Comparison of ENCODE assay signal across 22 cellular contexts in genomic region chr1:238029126-238029525, GRCh38.
"Had no signal": no experiment of that assay in that cellular context is flagged by ENCODE, and none has a peak within 500 bp of the region (broad histone marks: within the 10 kb centered on the region; RNA-seq: fewer than 3 reads in every experiment).

No MANE protein-coding gene starts in this region.

- H3K27ac ChIP-seq: dorsolateral prefrontal cortex, esophagus muscularis mucosa, gastroesophageal sphincter, left ventricle myocardium inferior, lower lobe of right lung, parathyroid adenoma, psoas muscle, spleen, testis had no signal

- H3K4me1 Mint-ChIP-seq: central memory CD8-positive, alpha-beta T cell; memory B cell; naive B cell; nephron progenitor cell; stimulated activated memory B cell treated with anti-CD40 and anti-IgM and Interleukin-4, amounts not matched to agents 10 μg/mL and 1 μg/mL and 100 μg/mL, for 72 hours; stimulated activated naive CD8-positive, alpha-beta T cell treated with anti-CD3 and anti-CD28 coated beads, Interleukin-15, amount 100 ng/mL, for 72 hours had no signal

- H3K4me3 Mint-ChIP-seq: central memory CD8-positive, alpha-beta T cell; memory B cell; naive B cell; nephron progenitor cell; stimulated activated memory B cell treated with anti-CD40 and anti-IgM and Interleukin-4, amounts not matched to agents 10 μg/mL and 1 μg/mL and 100 μg/mL, for 72 hours; stimulated activated naive CD8-positive, alpha-beta T cell treated with anti-CD3 and anti-CD28 coated beads, Interleukin-15, amount 100 ng/mL, for 72 hours had no signal

- DNase-seq: cortex of kidney; dorsolateral prefrontal cortex; effector memory CD4-positive, alpha-beta T cell; left ventricle myocardium inferior; lower lobe of right lung; naive B cell; nephron progenitor cell; psoas muscle; spleen; stimulated activated CD4-positive, alpha-beta T cell treated with anti-CD3 and anti-CD28 coated beads, Interleukin-15, amount 100 ng/mL, for 24 hours; stimulated activated CD4-positive, alpha-beta T cell treated with anti-CD3 and anti-CD28 coated beads, Interleukin-1b, Interleukin-23, amount 100 ng/mL, for 48 hours; stimulated activated CD4-positive, alpha-beta T cell treated with anti-CD3 and anti-CD28 coated beads, Interleukin-4, amount 100 ng/mL, for 24 hours; stimulated activated naive CD8-positive, alpha-beta T cell treated with anti-CD3 and anti-CD28 coated beads, Interleukin-15, amount 100 ng/mL, for 72 hours; testis; trophoblast cell had no signal

- H3K27me3 Mint-ChIP-seq: central memory CD8-positive, alpha-beta T cell; memory B cell; naive B cell; stimulated activated memory B cell treated with anti-CD40 and anti-IgM and Interleukin-4, amounts not matched to agents 10 μg/mL and 1 μg/mL and 100 μg/mL, for 72 hours; stimulated activated naive CD8-positive, alpha-beta T cell treated with anti-CD3 and anti-CD28 coated beads, Interleukin-15, amount 100 ng/mL, for 72 hours had no signal

- H3K9me3 ChIP-seq: lower lobe of right lung, testis had no signal

- H3K36me3 Mint-ChIP-seq: memory B cell; naive B cell; stimulated activated memory B cell treated with anti-CD40 and anti-IgM and Interleukin-4, amounts not matched to agents 10 μg/mL and 1 μg/mL and 100 μg/mL, for 72 hours had no signal

- H3K4me1 ChIP-seq: esophagus muscularis mucosa, gastroesophageal sphincter, left ventricle myocardium inferior, lower lobe of right lung, parathyroid adenoma, psoas muscle, spleen, testis had no signal

- H3K4me3 ChIP-seq: dorsolateral prefrontal cortex, esophagus muscularis mucosa, gastroesophageal sphincter, left ventricle myocardium inferior, lower lobe of right lung, psoas muscle, spleen, testis had no signal

- H3K27me3 ChIP-seq: esophagus muscularis mucosa, gastroesophageal sphincter, spleen, testis had no signal

- H3K36me3 ChIP-seq: esophagus muscularis mucosa, gastroesophageal sphincter, left ventricle myocardium inferior, lower lobe of right lung, spleen had no signal

- ATAC-seq: gastroesophageal sphincter; lower lobe of right lung; psoas muscle; sciatic nerve; stimulated activated memory B cell treated with anti-CD40 and anti-IgM and Interleukin-4, amounts not matched to agents 10 μg/mL and 1 μg/mL and 100 μg/mL, for 72 hours; stimulated activated naive CD8-positive, alpha-beta T cell treated with anti-CD3 and anti-CD28 coated beads, Interleukin-15, amount 100 ng/mL, for 72 hours had no signal

- H3K27ac Mint-ChIP-seq: memory B cell; naive B cell; nephron progenitor cell; stimulated activated memory B cell treated with anti-CD40 and anti-IgM and Interleukin-4, amounts not matched to agents 10 μg/mL and 1 μg/mL and 100 μg/mL, for 72 hours; stimulated activated naive CD8-positive, alpha-beta T cell treated with anti-CD3 and anti-CD28 coated beads, Interleukin-15, amount 100 ng/mL, for 72 hours had no signal
